24 cellular contexts compared by ENCODE assay signal in genomic region chr11:103862827-103863213, GRCh38.
DNase-seq lines count a peak whose midpoint lies in the region; ATAC-seq, FAIRE-seq and TF ChIP-seq lines count a peak whose summit lies in the region.
"Had no signal": no experiment of that assay in that cellular context is flagged by ENCODE, and none has a peak within 500 bp of the region (broad histone marks: within the 10 kb centered on the region; RNA-seq: fewer than 3 reads in every experiment).

No MANE protein-coding gene starts in this region.

- H2BK120ac ChIP-seq in IMR-90 (ENCODE audit: low read depth, low read length): peak overlapping the region; percentile 90
- H2BK120ac ChIP-seq in H1 (replicated peaks; ENCODE audit: low read depth, low read length): no peak overlapping the region

- H3K79me2 ChIP-seq in H1 (ENCODE audit: control insufficient read depth in 1 of 2, insufficient read depth in 2 of 2, low read length in 2 of 2): no peaks in the 10 kb centered on the region

- dilution Hi-C loops in IMR-90 (cut with HindIII; ENCODE audit: low sequenced_read_pairs, unreplicated experiment): no loop called here

- H4K5ac ChIP-seq in IMR-90 (ENCODE audit: low read depth, low read length) (0 out of 2 replicates have a peak overlapping the region, but pooled peaks have one; percentile 6), H1 (ENCODE audit: insufficient read length, low read depth, low read length) (no peak overlapping the region)

- no peak overlapping the region for H2BK5ac ChIP-seq in IMR-90 (ENCODE audit: low read depth, low read length, poor library complexity, severe bottlenecking)
- no peak overlapping the region for H2BK5ac ChIP-seq in H1 (ENCODE audit: low read depth, low read length)

- H3K27ac ChIP-seq in A673 (ENCODE audit: low read depth, low read length, poor library complexity, severe bottlenecking): no peak overlapping the region
- H3K27ac ChIP-seq in IMR-90 (ENCODE audit: insufficient read depth, low read length): no peak overlapping the region
- no peak overlapping the region for H3K27ac ChIP-seq in H1 (ENCODE audit: low read depth, low read length)
- H3K27ac ChIP-seq: sigmoid colon had no signal

- H3K9me1 ChIP-seq in IMR-90 (ENCODE audit: insufficient read depth, low read length): no peaks in the 10 kb centered on the region

- H3K4me3 ChIP-seq in A673 (ENCODE audit: low read depth, low read length, poor library complexity, severe bottlenecking) (no peak overlapping the region), IMR-90 (ENCODE audit: insufficient read depth, low read depth, low read length) (no peak overlapping the region), H1 (ENCODE audit: extremely low read depth in 1 of 4, insufficient read depth in 2 of 4, low read depth in 3 of 4, low read length in 4 of 4) (no peak overlapping the region)
- H3K4me3 ChIP-seq: sigmoid colon had no signal

- POLR2A ChIA-PET in A673 (lab: Charles Lee; ENCODE audit: low non-redundant PET) (no interaction called here), IMR-90 (lab: Charles Lee; ENCODE audit: unreplicated experiment) (no interaction called here), H1 (lab: Charles Lee; ENCODE audit: partially characterized antibody) (no interaction called here)

- peak overlapping the region in 1 of 2 experiments; percentile 86; a peak in 1 of 4 replicates for H4K8ac ChIP-seq in IMR-90 (ENCODE audit: low read depth in 2 of 2, low read length in 2 of 2)
- H4K8ac ChIP-seq in H1 (ENCODE audit: extremely low read depth, insufficient read depth, low read length): no peak overlapping the region

- WGBS in IMR-90 (ENCODE audit: extremely low coverage in 2 of 2, insufficient read length in 1 of 2), 2 experiments: 100% methylated on average over 1 of the region's 3 CpGs; no CpG with 5 or more reads in 1 of the 2 experiments
- WGBS in H1 (ENCODE audit: extremely low coverage in 1 of 2, insufficient coverage in 1 of 2, insufficient read length in 1 of 2, insufficient replicate concordance in 2 of 2, low coverage in 1 of 2, low lambda C conversion rate in 2 of 2, missing lambda C conversion rate in 1 of 2), 2 experiments: 84% methylated on average over 3 of the region's 3 CpGs; no CpG with 5 or more reads in 1 of the 2 experiments

- H2BK20ac ChIP-seq in IMR-90 (ENCODE audit: low read depth, low read length) (peak overlapping the region; percentile 61), H1 (ENCODE audit: low read length) (no peak overlapping the region)

- no peaks in the 10 kb centered on the region for H3K23me2 ChIP-seq in H1 (ENCODE audit: low read depth, low read length)

- H4K91ac ChIP-seq in IMR-90 (ENCODE audit: insufficient read depth, low read depth, low read length) (peak overlapping the region; percentile 79), H1 (replicated peaks; ENCODE audit: insufficient read length, low read length) (no peak overlapping the region)

- H3K14ac ChIP-seq in IMR-90 (replicated peaks; ENCODE audit: low read depth, low read length): peak overlapping the region; percentile 45; the same call in 1 of the 2 replicates
- H3K14ac ChIP-seq in H1 (ENCODE audit: insufficient read length): no peak overlapping the region

- peak; percentile 13 for FAIRE-seq in H1 (lab: Jason Lieb, UNC)
- FAIRE-seq: G401.6, urothelium cell line had no signal

- TF ChIP-seq RAD21 in IMR-90 (IDR thresholded peaks at IDR 0.05; ENCODE audit: low read length): no peak
- peak; percentile 38 to 42; a peak in 2 of 4 replicates for TF ChIP-seq RAD21 in H1 (IDR thresholded peaks at IDR 0.05 in 1 of 2, conservative IDR thresholded peaks at IDR 0.05 in 1 of 2; ENCODE audit: low read depth in 2 of 2, low read length in 2 of 2)

- in situ Hi-C loops in IMR-90 (cut with MboI; ENCODE audit: low sequenced_read_pairs): no loop called here

- H3K56ac ChIP-seq in IMR-90 (ENCODE audit: extremely low read depth, insufficient read depth, low read length) (no peak overlapping the region; the same call in 1 of the 2 replicates), H1 (replicated peaks; ENCODE audit: insufficient read length, low read depth, low read length) (no peak overlapping the region)

- BruUV-seq in A673 (replicated peaks; lab: Mats Ljungman, UMichigan) (no TSS peak), IMR-90 (replicated peaks; lab: Mats Ljungman, UMichigan) (no TSS peak)

- no peak for TF ChIP-seq CTCF in A673 (conservative IDR thresholded peaks at IDR 0.05; ENCODE audit: low read depth, low read length)
- no peak for TF ChIP-seq CTCF in IMR-90 (conservative IDR thresholded peaks at IDR 0.05; ENCODE audit: low read depth, low read length)
- peak; percentile 11 to 61 (median 51) for TF ChIP-seq CTCF in H1 (IDR thresholded peaks at IDR 0.05; ENCODE audit: control extremely low read depth in 1 of 3, insufficient read depth in 1 of 3, low read depth in 1 of 3, low read length in 3 of 3)

- H2AK5ac ChIP-seq in IMR-90 (ENCODE audit: low read depth, low read length) (peak overlapping the region; percentile 20; the same call in 1 of the 2 replicates), H1 (ENCODE audit: low read depth, low read length) (no peak overlapping the region)

- no peak overlapping the region for H2AFZ ChIP-seq in IMR-90 (replicated peaks; ENCODE audit: low read length, poor library complexity)
- no peak overlapping the region for H2AFZ ChIP-seq in H1 (ENCODE audit: low read length)

- H3K9me3 ChIP-seq in A673 (ENCODE audit: low read depth, low read length, poor library complexity, severe bottlenecking): no peaks in the 10 kb centered on the region
- no peaks in the 10 kb centered on the region for H3K9me3 ChIP-seq in IMR-90 (ENCODE audit: control insufficient read depth, insufficient read depth, low read length)
- H3K9me3 ChIP-seq in H1 (ENCODE audit: insufficient read depth in 2 of 2, low read depth in 1 of 2, low read length in 1 of 2): no peaks in the 10 kb centered on the region
- H3K9me3 ChIP-seq: sigmoid colon, SK-N-SH had no signal

- H3K9ac ChIP-seq in IMR-90 (ENCODE audit: low read depth, low read length): no peak overlapping the region
- H3K9ac ChIP-seq in H1 (replicated peaks in 1 of 4; ENCODE audit: extremely low read depth in 1 of 4, low read depth in 3 of 4, low read length in 3 of 4): no peak overlapping the region
- H3K9ac ChIP-seq: SK-N-SH had no signal

- no peaks in the 10 kb centered on the region for H3K4me1 ChIP-seq in A673 (ENCODE audit: insufficient read depth, low read length, poor library complexity, severe bottlenecking)
- peaks cover 1% of the 10 kb centered on the region; the same call in 1 of the 2 replicates for H3K4me1 ChIP-seq in IMR-90 (ENCODE audit: control insufficient read depth, insufficient read depth, low read length)
- H3K4me1 ChIP-seq in H1 (replicated peaks in 1 of 4; ENCODE audit: control insufficient read depth in 3 of 4, insufficient read depth in 4 of 4, low read length in 3 of 4): peaks cover 0 to 3% (median under 1%) of the 10 kb centered on the region in 4 experiments; a peak in 3 of 7 replicates
- H3K4me1 ChIP-seq: sigmoid colon had no signal

- H3K36me3 ChIP-seq in A673 (ENCODE audit: insufficient read depth, low read length, poor library complexity, severe bottlenecking) (no peaks in the 10 kb centered on the region), IMR-90 (ENCODE audit: control insufficient read depth, insufficient read depth, low read length) (no peaks in the 10 kb centered on the region), H1 (ENCODE audit: control insufficient read depth in 2 of 4, insufficient read depth in 4 of 4, low read length in 3 of 4) (no peaks in the 10 kb centered on the region)
- H3K36me3 ChIP-seq: sigmoid colon had no signal

- peak overlapping the region; percentile 84 for H3K4ac ChIP-seq in IMR-90 (ENCODE audit: low read depth, low read length)
- no peak overlapping the region for H3K4ac ChIP-seq in H1 (replicated peaks; ENCODE audit: insufficient read length, low read depth, low read length)

- intact Hi-C loops in A673 (cut with micrococcal nuclease; ENCODE audit: unreplicated experiment) (no loop called here), IMR-90 (cut with micrococcal nuclease) (no loop called here)

- H3K4me2 ChIP-seq in IMR-90 (ENCODE audit: low read depth, low read length) (no peak overlapping the region), H1 (ENCODE audit: insufficient read depth in 1 of 2, low read depth in 2 of 2, low read length in 2 of 2) (no peak overlapping the region)
- H3K4me2 ChIP-seq: SK-N-SH had no signal

- H2BK12ac ChIP-seq in H1 (ENCODE audit: low read depth, low read length): no peak overlapping the region

- no peaks in the 10 kb centered on the region for H3K79me1 ChIP-seq in IMR-90 (ENCODE audit: low read depth in 1 of 2, low read length in 2 of 2)
- H3K79me1 ChIP-seq in H1 (ENCODE audit: low read depth, low read length): no peaks in the 10 kb centered on the region

- H2BK15ac ChIP-seq in IMR-90 (ENCODE audit: low read depth, low read length) (0 out of 3 replicates have a peak overlapping the region, but pooled peaks have one; percentile 52), H1 (ENCODE audit: low read length) (no peak overlapping the region)

- H2AK9ac ChIP-seq in IMR-90 (replicated peaks; ENCODE audit: low read depth, low read length, poor library complexity): peak overlapping the region; percentile 30

- CTCF ChIA-PET in A673 (lab: Charles Lee) (no interaction called here), IMR-90 (lab: Yijun Ruan, JAX) (interaction anchor here (1.0 kb wide), 1 partner anchor 9 kb away, joined by 3 read pairs; no protein-coding TSS in a partner anchor), H1 (lab: Charles Lee; ENCODE audit: partially characterized antibody) (interaction anchor here (0.6 to 4.5 kb wide), 5 partner anchors 12 to 286 kb away, joined by 3 to 20 read pairs (median 7); no protein-coding TSS in a partner anchor)

- no peak overlapping the region for H3K23ac ChIP-seq in IMR-90 (ENCODE audit: low read depth, low read length)
- H3K23ac ChIP-seq in H1 (ENCODE audit: insufficient read length): no peak overlapping the region

- H3K27me3 ChIP-seq in A673 (replicated peaks; ENCODE audit: insufficient read depth, low read depth, low read length, poor library complexity) (no peaks in the 10 kb centered on the region), IMR-90 (ENCODE audit: control insufficient read depth, insufficient read depth, low read length) (no peaks in the 10 kb centered on the region), H1 (replicated peaks in 1 of 4; ENCODE audit: control insufficient read depth in 3 of 4, extremely low read depth in 1 of 4, insufficient read depth in 3 of 4, low read length in 3 of 4) (no peaks in the 10 kb centered on the region)
- H3K27me3 ChIP-seq: sigmoid colon had no signal

- no peak for TF ChIP-seq POLR2A in IMR-90 (IDR thresholded peaks at IDR 0.05; ENCODE audit: low read depth, low read length)
- TF ChIP-seq POLR2A in H1 (IDR thresholded peaks at IDR 0.05; ENCODE audit: control extremely low read depth in 1 of 2, low read depth in 2 of 2, low read length in 2 of 2): no peak

- TF ChIP-seq EP300 in H1 (IDR thresholded peaks at IDR 0.05; ENCODE audit: borderline replicate concordance in 1 of 2, low read depth in 2 of 2, low read length in 2 of 2): no peak

- ATAC-seq in GM19035 (IDR thresholded peaks at IDR 0.05; ENCODE audit: unreplicated experiment) (peak; percentile 17), IMR-90 (ENCODE audit: low read depth) (no peak), GM21360 (IDR thresholded peaks at IDR 0.05; ENCODE audit: unreplicated experiment) (no peak)
- ATAC-seq: activated CD8-positive, alpha-beta T cell treated with anti-CD3 and anti-CD28 coated beads for 36 hours; left cardiac atrium had no signal

- DNase-seq in A673 (ENCODE audit: low spot score): peak; percentile 15
- DNase-seq in IMR-90: no peak
- no peak for DNase-seq in H1 (ENCODE audit: low read depth in 1 of 2, low spot score in 2 of 2)
- DNase-seq in NCI-H2171 treated with DMSO at 0.1 percent for 48 hours (lab: John Stamatoyannopoulos, UW): no peak
- DNase-seq in HT-29 (ENCODE audit: low spot score): no peak
- DNase-seq in activated CD4-positive, alpha-beta T cell treated with anti-CD3 and anti-CD28 coated beads for 4 hours: no peak
- DNase-seq: activated CD4-positive, CD25-positive, alpha-beta regulatory T cell; activated CD8-positive, alpha-beta T cell treated with anti-CD3 and anti-CD28 coated beads for 36 hours; activated naive CD4-positive, alpha-beta T cell treated with anti-CD3 and anti-CD28 coated beads for 36 hours; activated T-cell treated with anti-CD3 and anti-CD28 coated beads, Interleukin-2, amount 50 U/mL, for 1 hour; C1 segment of cervical spinal cord; DMS 273 treated with DMSO at 0.1 percent for 48 hours; effector CD4-positive, alpha-beta T cell; KG1; left cardiac atrium; NCI-H187 treated with DMSO at 0.1 percent for 48 hours; NCI-H345; sigmoid colon; SK-N-SH; T-helper 9 cell had no signal

- H4K20me1 ChIP-seq in IMR-90 (ENCODE audit: insufficient read depth, low read length) (no peaks in the 10 kb centered on the region), H1 (replicated peaks in 1 of 2; ENCODE audit: control insufficient read depth in 1 of 2, insufficient read depth in 2 of 2, low read length in 2 of 2) (no peaks in the 10 kb centered on the region)

- H3K18ac ChIP-seq in IMR-90 (ENCODE audit: low read depth, low read length) (no peak overlapping the region), H1 (ENCODE audit: extremely low read depth, low read length) (no peak overlapping the region)

Comparison
In these comparisons a context has a peak if more than half of its experiments do, and no peak if none do; other contexts are left out.
1. CTCF ChIP-seq: peak in H1 (3 of 3); none in A673 (single experiment) and IMR-90 (single experiment).